Comparison of ENCODE assay signal across 19 cellular contexts in the genomic region with DNA sequence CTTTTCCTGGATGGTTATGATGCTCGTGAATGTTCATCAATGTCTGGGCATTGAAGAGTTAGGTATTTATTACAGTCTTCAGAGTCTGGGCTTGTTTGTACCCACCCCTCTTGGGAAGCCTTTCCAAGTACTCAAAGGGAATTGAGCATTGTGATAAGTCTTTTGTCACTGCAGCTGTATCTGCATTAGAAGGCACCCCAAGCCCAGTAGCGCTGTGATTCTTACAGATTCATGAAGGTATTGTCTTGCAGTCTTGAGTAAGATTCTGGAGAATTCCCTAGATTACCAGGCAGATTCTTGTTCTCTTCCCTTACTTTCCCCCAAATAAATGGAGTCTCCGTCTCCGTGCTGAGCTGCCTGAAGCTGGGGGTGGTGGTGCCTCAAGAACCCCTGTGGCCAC.
"Had no signal": no experiment of that assay in that cellular context is flagged by ENCODE, and none has a peak within 500 bp of the region (broad histone marks: within the 10 kb centered on the region; RNA-seq: fewer than 3 reads in every experiment).

No MANE protein-coding gene starts in this region.

- H3K79me2 ChIP-seq: hepatocyte had no signal

- H2AFZ ChIP-seq: hepatocyte had no signal

- H3K27ac Mint-ChIP-seq: mesothelial cell of epicardium, naive B cell had no signal

- H3K27me3 ChIP-seq: esophagus muscularis mucosa, foreskin keratinocyte, gastroesophageal sphincter, hepatocyte, left lung had no signal

- H3K4me1 Mint-ChIP-seq: mesothelial cell of epicardium, naive B cell had no signal

- H3K4me1 ChIP-seq: esophagus muscularis mucosa, foreskin keratinocyte, gastroesophageal sphincter, heart left ventricle, left lung, lower lobe of right lung had no signal

- ATAC-seq: foreskin keratinocyte, gastroesophageal sphincter, heart left ventricle, left cardiac atrium, left lung, left ventricle myocardium superior, lower lobe of right lung, mucosa of descending colon had no signal

- H3K4me3 Mint-ChIP-seq: mesothelial cell of epicardium, naive B cell had no signal

- H3K9me3 ChIP-seq: esophagus muscularis mucosa, gastroesophageal sphincter, left lung, lower lobe of right lung, mucosa of descending colon had no signal

- H3K36me3 ChIP-seq: esophagus muscularis mucosa, gastroesophageal sphincter, heart left ventricle, left lung, lower lobe of right lung had no signal

- DNase-seq: dermis blood vessel endothelial cell; dorsolateral prefrontal cortex; effector CD4-positive, alpha-beta T cell; effector memory CD4-positive, alpha-beta T cell; foreskin keratinocyte; heart left ventricle; hypothalamus; left cardiac atrium; left lung; left ventricle myocardium superior; lower lobe of right lung; mesenchymal stem cell; mucosa of descending colon; naive B cell had no signal

- H3K4me3 ChIP-seq: coronary artery, dorsolateral prefrontal cortex, esophagus muscularis mucosa, gastroesophageal sphincter, heart left ventricle, hepatocyte, left lung, lower lobe of right lung, mucosa of descending colon had no signal

- H3K36me3 Mint-ChIP-seq: mesothelial cell of epicardium, naive B cell had no signal

- H3K27ac ChIP-seq: coronary artery, dorsolateral prefrontal cortex, esophagus muscularis mucosa, foreskin keratinocyte, gastroesophageal sphincter, heart left ventricle, hepatocyte, left lung, lower lobe of right lung had no signal

- H3K4me2 ChIP-seq: hepatocyte had no signal
